Comparison of ENCODE assay signal across 1 cellular context in the genomic region with DNA sequence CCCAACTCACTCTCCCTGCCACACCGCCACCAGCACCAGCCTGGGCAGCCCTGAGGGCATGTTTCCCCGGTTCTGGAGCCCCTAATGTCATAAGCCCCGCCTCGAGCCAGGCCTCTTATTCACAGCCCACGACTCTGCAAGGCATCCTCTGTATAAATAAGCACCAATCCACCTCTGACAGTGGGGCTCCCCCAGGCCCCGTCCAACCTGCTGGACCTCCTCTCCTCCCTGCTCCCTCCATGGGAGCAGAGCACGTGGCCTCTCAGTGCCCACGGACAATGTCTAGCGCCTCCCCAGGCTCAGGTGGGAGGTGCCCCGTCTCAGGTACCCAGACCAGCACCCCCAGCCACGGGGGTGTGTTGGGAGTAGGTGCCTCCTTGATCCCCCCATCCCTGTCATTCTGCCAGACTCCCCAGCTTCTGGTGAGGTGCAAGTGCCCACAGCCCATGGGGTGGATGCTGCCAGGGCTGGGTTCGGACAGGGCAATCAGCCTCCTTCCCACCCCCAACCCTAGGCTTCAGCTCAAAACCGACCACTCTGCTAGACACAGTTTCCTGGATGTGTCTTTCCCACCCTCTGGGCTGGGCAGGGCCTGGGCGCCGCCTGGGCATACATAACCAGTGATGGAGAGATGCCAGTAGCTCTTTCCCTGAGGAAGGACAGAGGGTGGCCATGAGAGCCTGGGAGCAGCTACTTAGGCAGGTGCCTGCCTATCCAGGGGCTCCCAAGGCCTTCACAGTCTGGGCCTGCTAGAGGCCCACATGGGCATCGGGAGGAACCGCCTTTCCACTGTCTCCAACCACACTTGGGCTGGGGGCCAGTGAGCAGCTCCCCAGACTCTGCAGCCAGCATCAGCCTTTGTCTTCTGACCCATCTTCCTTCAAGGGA.
TF ChIP-seq lines count a peak whose summit lies in the region.

No MANE protein-coding gene starts in this region.

TF ChIP-seq in K562, 482 proteins besides CTCF, POLR2A, EP300 and RAD21:
- TF ChIP-seq, protein P1, sequence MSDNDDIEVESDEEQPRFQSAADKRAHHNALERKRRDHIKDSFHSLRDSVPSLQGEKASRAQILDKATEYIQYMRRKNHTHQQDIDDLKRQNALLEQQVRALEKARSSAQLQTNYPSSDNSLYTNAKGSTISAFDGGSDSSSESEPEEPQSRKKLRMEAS (CRISPR knock-in tag; IDR thresholded peaks at IDR 0.05): peak; percentile 59; the same call in 1 of the 2 replicates
- TF ChIP-seq L3MBTL2 (IDR thresholded peaks at IDR 0.05) (peak; percentile 69), MYC (IDR thresholded peaks at IDR 0.05; ENCODE audit: low read depth, low read length) (peak; percentile 71), MYC (CRISPR knock-in tag; IDR thresholded peaks at IDR 0.05; ENCODE audit: borderline replicate concordance, low read depth) (no peak), FOS (IDR thresholded peaks at IDR 0.05; ENCODE audit: extremely low read depth, insufficient read length) (no peak), ZNF436 (CRISPR knock-in tag; IDR thresholded peaks at IDR 0.05) (no peak)
- TF ChIP-seq, protein P2, sequence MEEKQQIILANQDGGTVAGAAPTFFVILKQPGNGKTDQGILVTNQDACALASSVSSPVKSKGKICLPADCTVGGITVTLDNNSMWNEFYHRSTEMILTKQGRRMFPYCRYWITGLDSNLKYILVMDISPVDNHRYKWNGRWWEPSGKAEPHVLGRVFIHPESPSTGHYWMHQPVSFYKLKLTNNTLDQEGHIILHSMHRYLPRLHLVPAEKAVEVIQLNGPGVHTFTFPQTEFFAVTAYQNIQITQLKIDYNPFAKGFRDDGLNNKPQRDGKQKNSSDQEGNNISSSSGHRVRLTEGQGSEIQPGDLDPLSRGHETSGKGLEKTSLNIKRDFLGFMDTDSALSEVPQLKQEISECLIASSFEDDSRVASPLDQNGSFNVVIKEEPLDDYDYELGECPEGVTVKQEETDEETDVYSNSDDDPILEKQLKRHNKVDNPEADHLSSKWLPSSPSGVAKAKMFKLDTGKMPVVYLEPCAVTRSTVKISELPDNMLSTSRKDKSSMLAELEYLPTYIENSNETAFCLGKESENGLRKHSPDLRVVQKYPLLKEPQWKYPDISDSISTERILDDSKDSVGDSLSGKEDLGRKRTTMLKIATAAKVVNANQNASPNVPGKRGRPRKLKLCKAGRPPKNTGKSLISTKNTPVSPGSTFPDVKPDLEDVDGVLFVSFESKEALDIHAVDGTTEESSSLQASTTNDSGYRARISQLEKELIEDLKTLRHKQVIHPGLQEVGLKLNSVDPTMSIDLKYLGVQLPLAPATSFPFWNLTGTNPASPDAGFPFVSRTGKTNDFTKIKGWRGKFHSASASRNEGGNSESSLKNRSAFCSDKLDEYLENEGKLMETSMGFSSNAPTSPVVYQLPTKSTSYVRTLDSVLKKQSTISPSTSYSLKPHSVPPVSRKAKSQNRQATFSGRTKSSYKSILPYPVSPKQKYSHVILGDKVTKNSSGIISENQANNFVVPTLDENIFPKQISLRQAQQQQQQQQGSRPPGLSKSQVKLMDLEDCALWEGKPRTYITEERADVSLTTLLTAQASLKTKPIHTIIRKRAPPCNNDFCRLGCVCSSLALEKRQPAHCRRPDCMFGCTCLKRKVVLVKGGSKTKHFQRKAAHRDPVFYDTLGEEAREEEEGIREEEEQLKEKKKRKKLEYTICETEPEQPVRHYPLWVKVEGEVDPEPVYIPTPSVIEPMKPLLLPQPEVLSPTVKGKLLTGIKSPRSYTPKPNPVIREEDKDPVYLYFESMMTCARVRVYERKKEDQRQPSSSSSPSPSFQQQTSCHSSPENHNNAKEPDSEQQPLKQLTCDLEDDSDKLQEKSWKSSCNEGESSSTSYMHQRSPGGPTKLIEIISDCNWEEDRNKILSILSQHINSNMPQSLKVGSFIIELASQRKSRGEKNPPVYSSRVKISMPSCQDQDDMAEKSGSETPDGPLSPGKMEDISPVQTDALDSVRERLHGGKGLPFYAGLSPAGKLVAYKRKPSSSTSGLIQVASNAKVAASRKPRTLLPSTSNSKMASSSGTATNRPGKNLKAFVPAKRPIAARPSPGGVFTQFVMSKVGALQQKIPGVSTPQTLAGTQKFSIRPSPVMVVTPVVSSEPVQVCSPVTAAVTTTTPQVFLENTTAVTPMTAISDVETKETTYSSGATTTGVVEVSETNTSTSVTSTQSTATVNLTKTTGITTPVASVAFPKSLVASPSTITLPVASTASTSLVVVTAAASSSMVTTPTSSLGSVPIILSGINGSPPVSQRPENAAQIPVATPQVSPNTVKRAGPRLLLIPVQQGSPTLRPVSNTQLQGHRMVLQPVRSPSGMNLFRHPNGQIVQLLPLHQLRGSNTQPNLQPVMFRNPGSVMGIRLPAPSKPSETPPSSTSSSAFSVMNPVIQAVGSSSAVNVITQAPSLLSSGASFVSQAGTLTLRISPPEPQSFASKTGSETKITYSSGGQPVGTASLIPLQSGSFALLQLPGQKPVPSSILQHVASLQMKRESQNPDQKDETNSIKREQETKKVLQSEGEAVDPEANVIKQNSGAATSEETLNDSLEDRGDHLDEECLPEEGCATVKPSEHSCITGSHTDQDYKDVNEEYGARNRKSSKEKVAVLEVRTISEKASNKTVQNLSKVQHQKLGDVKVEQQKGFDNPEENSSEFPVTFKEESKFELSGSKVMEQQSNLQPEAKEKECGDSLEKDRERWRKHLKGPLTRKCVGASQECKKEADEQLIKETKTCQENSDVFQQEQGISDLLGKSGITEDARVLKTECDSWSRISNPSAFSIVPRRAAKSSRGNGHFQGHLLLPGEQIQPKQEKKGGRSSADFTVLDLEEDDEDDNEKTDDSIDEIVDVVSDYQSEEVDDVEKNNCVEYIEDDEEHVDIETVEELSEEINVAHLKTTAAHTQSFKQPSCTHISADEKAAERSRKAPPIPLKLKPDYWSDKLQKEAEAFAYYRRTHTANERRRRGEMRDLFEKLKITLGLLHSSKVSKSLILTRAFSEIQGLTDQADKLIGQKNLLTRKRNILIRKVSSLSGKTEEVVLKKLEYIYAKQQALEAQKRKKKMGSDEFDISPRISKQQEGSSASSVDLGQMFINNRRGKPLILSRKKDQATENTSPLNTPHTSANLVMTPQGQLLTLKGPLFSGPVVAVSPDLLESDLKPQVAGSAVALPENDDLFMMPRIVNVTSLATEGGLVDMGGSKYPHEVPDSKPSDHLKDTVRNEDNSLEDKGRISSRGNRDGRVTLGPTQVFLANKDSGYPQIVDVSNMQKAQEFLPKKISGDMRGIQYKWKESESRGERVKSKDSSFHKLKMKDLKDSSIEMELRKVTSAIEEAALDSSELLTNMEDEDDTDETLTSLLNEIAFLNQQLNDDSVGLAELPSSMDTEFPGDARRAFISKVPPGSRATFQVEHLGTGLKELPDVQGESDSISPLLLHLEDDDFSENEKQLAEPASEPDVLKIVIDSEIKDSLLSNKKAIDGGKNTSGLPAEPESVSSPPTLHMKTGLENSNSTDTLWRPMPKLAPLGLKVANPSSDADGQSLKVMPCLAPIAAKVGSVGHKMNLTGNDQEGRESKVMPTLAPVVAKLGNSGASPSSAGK (IDR thresholded peaks at IDR 0.05): peak; percentile 21; the same call in 1 of the 2 replicates
- TF ChIP-seq, protein P3, sequence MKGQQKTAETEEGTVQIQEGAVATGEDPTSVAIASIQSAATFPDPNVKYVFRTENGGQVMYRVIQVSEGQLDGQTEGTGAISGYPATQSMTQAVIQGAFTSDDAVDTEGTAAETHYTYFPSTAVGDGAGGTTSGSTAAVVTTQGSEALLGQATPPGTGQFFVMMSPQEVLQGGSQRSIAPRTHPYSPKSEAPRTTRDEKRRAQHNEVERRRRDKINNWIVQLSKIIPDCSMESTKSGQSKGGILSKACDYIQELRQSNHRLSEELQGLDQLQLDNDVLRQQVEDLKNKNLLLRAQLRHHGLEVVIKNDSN (CRISPR knock-in tag; IDR thresholded peaks at IDR 0.05): peak; percentile 57
- TF ChIP-seq, protein P4, sequence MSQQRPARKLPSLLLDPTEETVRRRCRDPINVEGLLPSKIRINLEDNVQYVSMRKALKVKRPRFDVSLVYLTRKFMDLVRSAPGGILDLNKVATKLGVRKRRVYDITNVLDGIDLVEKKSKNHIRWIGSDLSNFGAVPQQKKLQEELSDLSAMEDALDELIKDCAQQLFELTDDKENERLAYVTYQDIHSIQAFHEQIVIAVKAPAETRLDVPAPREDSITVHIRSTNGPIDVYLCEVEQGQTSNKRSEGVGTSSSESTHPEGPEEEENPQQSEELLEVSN (IDR thresholded peaks at IDR 0.05; ENCODE audit: borderline replicate concordance in 1 of 2, extremely low read depth in 1 of 2, insufficient read depth in 1 of 2, insufficient read length in 1 of 2, low read depth in 1 of 2, low read length in 1 of 2, poor library complexity in 1 of 2, severe bottlenecking in 1 of 2): peak; percentile 46 to 76
- TF ChIP-seq, protein P5, sequence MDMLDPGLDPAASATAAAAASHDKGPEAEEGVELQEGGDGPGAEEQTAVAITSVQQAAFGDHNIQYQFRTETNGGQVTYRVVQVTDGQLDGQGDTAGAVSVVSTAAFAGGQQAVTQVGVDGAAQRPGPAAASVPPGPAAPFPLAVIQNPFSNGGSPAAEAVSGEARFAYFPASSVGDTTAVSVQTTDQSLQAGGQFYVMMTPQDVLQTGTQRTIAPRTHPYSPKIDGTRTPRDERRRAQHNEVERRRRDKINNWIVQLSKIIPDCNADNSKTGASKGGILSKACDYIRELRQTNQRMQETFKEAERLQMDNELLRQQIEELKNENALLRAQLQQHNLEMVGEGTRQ (CRISPR knock-in tag; IDR thresholded peaks at IDR 0.05): peak; percentile 56
